Comparison of ENCODE assay signal across 11 cellular contexts in the genomic region with DNA sequence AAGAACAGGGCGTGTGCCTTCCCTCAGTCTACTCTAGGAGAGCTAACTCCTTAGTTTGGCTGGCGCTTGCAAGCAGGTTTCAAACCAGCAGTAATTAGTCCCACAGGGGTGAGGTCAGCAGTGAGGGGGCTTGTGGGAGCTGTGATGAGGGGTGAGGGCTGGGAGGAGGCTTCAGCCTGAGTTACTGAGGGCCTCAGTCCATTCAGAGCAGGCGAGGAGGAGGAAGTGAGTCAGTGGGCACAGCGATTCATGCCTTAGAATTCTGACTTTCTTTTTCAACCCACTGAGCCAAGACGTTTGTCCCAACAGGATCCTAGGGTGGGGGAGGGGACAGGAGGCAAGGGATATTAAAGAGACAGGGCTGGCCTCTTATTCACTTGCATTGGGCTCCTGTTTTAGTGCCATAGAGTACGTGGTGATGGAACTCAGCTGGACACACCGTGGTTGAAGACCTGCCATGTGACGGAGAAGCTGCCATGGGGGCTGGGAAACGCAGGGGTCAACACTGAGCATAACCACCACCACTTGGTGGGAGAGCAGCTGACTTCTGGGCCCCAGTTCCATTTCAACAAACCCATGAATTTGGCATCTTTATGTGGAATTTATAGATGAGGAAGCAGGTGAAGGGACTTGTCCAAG. TPM values are rescaled to one million over a fixed set of nuclear protein-coding genes. Genes with fewer than 3 reads are reported as not detected.
DNase-seq lines count a peak whose midpoint lies in the region; ATAC-seq and TF ChIP-seq lines count a peak whose summit lies in the region.
"Had no signal": no experiment of that assay in that cellular context is flagged by ENCODE, and none has a peak within 500 bp of the region (broad histone marks: within the 10 kb centered on the region; RNA-seq: fewer than 3 reads in every experiment).

No MANE protein-coding gene starts in this region.

- H3K27me3 Mint-ChIP-seq in brain = peaks cover 6% of the 10 kb centered on the region
- H3K27me3 Mint-ChIP-seq in naive thymus-derived CD4-positive, alpha-beta T cell = peaks cover 0 to 9% (median 6%) of the 10 kb centered on the region in 5 donors

- POLR2A ChIA-PET in naive thymus-derived CD4-positive, alpha-beta T cell (lab: Charles Lee) = no interaction called here

- TF ChIP-seq CTCF in brain (conservative IDR thresholded peaks at IDR 0.05) = no peak

- no peak for DNase-seq in naive thymus-derived CD4-positive, alpha-beta T cell
- no peak for DNase-seq in SKM-1 treated with dmso at 0.1 percent for 144 hours (lab: John Stamatoyannopoulos, UW; ENCODE audit: unreplicated experiment)
- DNase-seq in DMS53 treated with DMSO at 0.1 percent for 48 hours (lab: John Stamatoyannopoulos, UW; ENCODE audit: unreplicated experiment) = no peak
- DNase-seq: activated CD8-positive, alpha-beta memory T cell treated with anti-CD3 and anti-CD28 coated beads for 24 hours; stimulated activated CD4-positive, alpha-beta T cell treated with anti-CD3 and anti-CD28 coated beads, Interleukin-4, amount 100 ng/mL, for 24 hours had no signal

- intact Hi-C loops in naive thymus-derived CD4-positive, alpha-beta T cell (cut with micrococcal nuclease) = no loop called here

- WGBS in mesodermal cell (ENCODE audit: insufficient coverage in 2 of 2), 2 experiments = 49 to 56% methylated on average over 6 to 7 of the region's 9 CpGs

- ATAC-seq in naive thymus-derived CD4-positive, alpha-beta T cell = no peak
- no peak for ATAC-seq in GM21390 (IDR thresholded peaks at IDR 0.05; ENCODE audit: unreplicated experiment)
- ATAC-seq: mucosa of descending colon had no signal

- H3K9me3 ChIP-seq in BLaER1 treated with 17β-estradiol and CSF1 and Interleukin-3, amounts not matched to agents 10 nM and 100 nM (replicated peaks in 1 of 11) = no peaks in the 10 kb centered on the region
- H3K9me3 ChIP-seq in mesodermal cell (ENCODE audit: control insufficient read depth, low read length) = no peaks in the 10 kb centered on the region
- H3K9me3 ChIP-seq in naive thymus-derived CD4-positive, alpha-beta T cell (ENCODE audit: control insufficient read depth in 2 of 3, low read length in 3 of 3) = no peaks in the 10 kb centered on the region
- H3K9me3 ChIP-seq: mucosa of descending colon had no signal

- CTCF ChIA-PET in naive thymus-derived CD4-positive, alpha-beta T cell (lab: Charles Lee) = interaction anchor here (0.9 to 1.4 kb wide), 2 partner anchors 20 to 40 kb away, joined by 3 to 5 read pairs; no protein-coding TSS in a partner anchor

- H3K9ac ChIP-seq in BLaER1 treated with 17β-estradiol and CSF1 and Interleukin-3, amounts not matched to agents 10 nM and 100 nM = peak overlapping the region in 1 of 11 experiments; percentile 13; a peak in 1 of 22 replicates

- no peaks in the 10 kb centered on the region for H3K36me3 ChIP-seq in BLaER1 treated with 17β-estradiol and CSF1 and Interleukin-3, amounts not matched to agents 10 nM and 100 nM
- H3K36me3 ChIP-seq in mesodermal cell (ENCODE audit: control insufficient read depth, insufficient read depth, low read length) = no peaks in the 10 kb centered on the region
- no peaks in the 10 kb centered on the region for H3K36me3 ChIP-seq in naive thymus-derived CD4-positive, alpha-beta T cell (ENCODE audit: control insufficient read depth in 2 of 3, insufficient read depth in 3 of 3, low read length in 3 of 3)

- peaks cover 44% of the 10 kb centered on the region for H3K4me1 Mint-ChIP-seq in brain
- H3K4me1 Mint-ChIP-seq in naive thymus-derived CD4-positive, alpha-beta T cell = peaks cover 0 to 34% (median 0%) of the 10 kb centered on the region in 7 donors

- peaks cover 0 to 7% (median 0%) of the 10 kb centered on the region in 5 experiments for H3K9me3 Mint-ChIP-seq in brain
- H3K9me3 Mint-ChIP-seq in naive thymus-derived CD4-positive, alpha-beta T cell = no peaks in the 10 kb centered on the region

- no peak overlapping the region for H3K4me3 ChIP-seq in BLaER1 treated with 17β-estradiol and CSF1 and Interleukin-3, amounts not matched to agents 10 nM and 100 nM
- H3K4me3 ChIP-seq in mesodermal cell (ENCODE audit: extremely low read depth, insufficient read depth, low read length, poor library complexity, severe bottlenecking) = no peak overlapping the region
- no peak overlapping the region for H3K4me3 ChIP-seq in naive thymus-derived CD4-positive, alpha-beta T cell (ENCODE audit: low read length)
- H3K4me3 ChIP-seq: mucosa of descending colon had no signal

- peak overlapping the region in 4 of 5 experiments; percentile 32 to 90 (median 53) for H3K27ac Mint-ChIP-seq in brain
- no peak overlapping the region for H3K27ac Mint-ChIP-seq in naive thymus-derived CD4-positive, alpha-beta T cell

- no peak for TF ChIP-seq RAD21 in Ishikawa (IDR thresholded peaks at IDR 0.05; ENCODE audit: low read depth)

- H3K4me1 ChIP-seq in BLaER1 treated with 17β-estradiol and CSF1 and Interleukin-3, amounts not matched to agents 10 nM and 100 nM = peaks cover 26 to 46% (median 32%) of the 10 kb centered on the region in 10 experiments
- peaks cover 53% of the 10 kb centered on the region for H3K4me1 ChIP-seq in mesodermal cell (ENCODE audit: control insufficient read depth, insufficient read depth, low read length, poor library complexity, severe bottlenecking)
- H3K4me1 ChIP-seq in naive thymus-derived CD4-positive, alpha-beta T cell (ENCODE audit: control insufficient read depth in 2 of 2, insufficient read depth in 2 of 2, low read length in 2 of 2) = no peaks in the 10 kb centered on the region

- peaks cover 0 to 6% (median 0%) of the 10 kb centered on the region in 11 experiments; a peak in 4 of 22 replicates for H3K27me3 ChIP-seq in BLaER1 treated with 17β-estradiol and CSF1 and Interleukin-3, amounts not matched to agents 10 nM and 100 nM
- H3K27me3 ChIP-seq in naive thymus-derived CD4-positive, alpha-beta T cell (ENCODE audit: control insufficient read depth in 2 of 2, insufficient read depth in 2 of 2, low read length in 2 of 2) = no peaks in the 10 kb centered on the region

- peak overlapping the region in 3 of 11 experiments; percentile 34 to 44 (median 39); a peak in 4 of 22 replicates for H3K27ac ChIP-seq in BLaER1 treated with 17β-estradiol and CSF1 and Interleukin-3, amounts not matched to agents 10 nM and 100 nM
- peak overlapping the region; percentile 78 for H3K27ac ChIP-seq in mesodermal cell (ENCODE audit: low read depth, low read length, severe bottlenecking)
- H3K27ac ChIP-seq in naive thymus-derived CD4-positive, alpha-beta T cell (ENCODE audit: low read depth, low read length) = no peak overlapping the region

- H4K20me1 ChIP-seq in BLaER1 treated with 17β-estradiol and CSF1 and Interleukin-3, amounts not matched to agents 10 nM and 100 nM = no peaks in the 10 kb centered on the region; a peak in 1 of 22 replicates

- H3K36me3 Mint-ChIP-seq in brain = no peaks in the 10 kb centered on the region
- no peaks in the 10 kb centered on the region for H3K36me3 Mint-ChIP-seq in naive thymus-derived CD4-positive, alpha-beta T cell

- H3K4me3 Mint-ChIP-seq in brain = peak overlapping the region in 1 of 5 experiments; percentile 11
- no peak overlapping the region for H3K4me3 Mint-ChIP-seq in naive thymus-derived CD4-positive, alpha-beta T cell

- peak; percentile 87 for TF ChIP-seq EP300 in Ishikawa (IDR thresholded peaks at IDR 0.05; ENCODE audit: borderline replicate concordance)

- H3K4me2 ChIP-seq in BLaER1 treated with 17β-estradiol and CSF1 and Interleukin-3, amounts not matched to agents 10 nM and 100 nM = peak overlapping the region in 10 of 11 experiments; percentile 14 to 83 (median 56); a peak in 19 of 22 replicates

TF ChIP-seq in Ishikawa, 13 proteins besides CTCF, POLR2A, EP300 and RAD21 (continues in another document):
- TF ChIP-seq, protein P1, sequence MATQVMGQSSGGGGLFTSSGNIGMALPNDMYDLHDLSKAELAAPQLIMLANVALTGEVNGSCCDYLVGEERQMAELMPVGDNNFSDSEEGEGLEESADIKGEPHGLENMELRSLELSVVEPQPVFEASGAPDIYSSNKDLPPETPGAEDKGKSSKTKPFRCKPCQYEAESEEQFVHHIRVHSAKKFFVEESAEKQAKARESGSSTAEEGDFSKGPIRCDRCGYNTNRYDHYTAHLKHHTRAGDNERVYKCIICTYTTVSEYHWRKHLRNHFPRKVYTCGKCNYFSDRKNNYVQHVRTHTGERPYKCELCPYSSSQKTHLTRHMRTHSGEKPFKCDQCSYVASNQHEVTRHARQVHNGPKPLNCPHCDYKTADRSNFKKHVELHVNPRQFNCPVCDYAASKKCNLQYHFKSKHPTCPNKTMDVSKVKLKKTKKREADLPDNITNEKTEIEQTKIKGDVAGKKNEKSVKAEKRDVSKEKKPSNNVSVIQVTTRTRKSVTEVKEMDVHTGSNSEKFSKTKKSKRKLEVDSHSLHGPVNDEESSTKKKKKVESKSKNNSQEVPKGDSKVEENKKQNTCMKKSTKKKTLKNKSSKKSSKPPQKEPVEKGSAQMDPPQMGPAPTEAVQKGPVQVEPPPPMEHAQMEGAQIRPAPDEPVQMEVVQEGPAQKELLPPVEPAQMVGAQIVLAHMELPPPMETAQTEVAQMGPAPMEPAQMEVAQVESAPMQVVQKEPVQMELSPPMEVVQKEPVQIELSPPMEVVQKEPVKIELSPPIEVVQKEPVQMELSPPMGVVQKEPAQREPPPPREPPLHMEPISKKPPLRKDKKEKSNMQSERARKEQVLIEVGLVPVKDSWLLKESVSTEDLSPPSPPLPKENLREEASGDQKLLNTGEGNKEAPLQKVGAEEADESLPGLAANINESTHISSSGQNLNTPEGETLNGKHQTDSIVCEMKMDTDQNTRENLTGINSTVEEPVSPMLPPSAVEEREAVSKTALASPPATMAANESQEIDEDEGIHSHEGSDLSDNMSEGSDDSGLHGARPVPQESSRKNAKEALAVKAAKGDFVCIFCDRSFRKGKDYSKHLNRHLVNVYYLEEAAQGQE (IDR thresholded peaks at IDR 0.05; ENCODE audit: low read depth) = no peak
- TF ChIP-seq ZBTB7A (IDR thresholded peaks at IDR 0.05; ENCODE audit: low read depth) (0 out of 2 replicates have a peak, but pooled peaks have one; percentile 52), FOXM1 (IDR thresholded peaks at IDR 0.05; ENCODE audit: borderline replicate concordance, low read depth) (peak; percentile 53; the same call in 1 of the 2 replicates)

RNA-seq across cellular contexts. Expression of a gene that starts 8.3 kb away (rescaled TPM):
- 41.3 TPM for polyA plus RNA-seq in brain (ENCODE audit: insufficient read depth, low read depth, low replicate concordance)
- polyA plus RNA-seq in mesodermal cell (2013, experiment 1 of 2) = 108 TPM
- polyA plus RNA-seq in mesodermal cell (2013, experiment 2 of 2) = 102 TPM
- 10 to 100 TPM in 2 of 5 experiments, 1 to 10 TPM in 3; 4.0 to 14.6 (median 8.6) TPM for total RNA-seq in naive thymus-derived CD4-positive, alpha-beta T cell
- 1 to 10 TPM; 1.4 to 2.4 TPM for polyA plus RNA-seq in naive thymus-derived CD4-positive, alpha-beta T cell

RNA-seq across cellular contexts. Expression of a gene that starts 47.5 kb away (rescaled TPM):
- 80.8 TPM for polyA plus RNA-seq in brain (ENCODE audit: insufficient read depth, low read depth, low replicate concordance)
- 34.0 TPM for polyA plus RNA-seq in mesodermal cell (2013, experiment 1 of 2)
- polyA plus RNA-seq in mesodermal cell (2013, experiment 2 of 2) = 27.2 TPM
- total RNA-seq in naive thymus-derived CD4-positive, alpha-beta T cell = 10 to 100 TPM; 16.7 to 48.3 (median 22.5) TPM
- polyA plus RNA-seq in naive thymus-derived CD4-positive, alpha-beta T cell = 10 to 100 TPM; 37.2 to 50.4 TPM

RNA-seq across cellular contexts. Expression of a gene that starts 52.6 kb away (rescaled TPM):
- polyA plus RNA-seq in brain (ENCODE audit: insufficient read depth, low read depth, low replicate concordance) = not detected
- polyA plus RNA-seq in mesodermal cell (2013, experiment 1 of 2) = 1.9 TPM
- polyA plus RNA-seq in mesodermal cell (2013, experiment 2 of 2) = 1.2 TPM
- not detected for total RNA-seq in naive thymus-derived CD4-positive, alpha-beta T cell
- not detected for polyA plus RNA-seq in naive thymus-derived CD4-positive, alpha-beta T cell

Comparison
In these comparisons a context has a peak if more than half of its experiments do, and no peak if none do; other contexts are left out.
1. H3K27ac Mint-ChIP-seq: peak in brain (4 of 5); none in naive thymus-derived CD4-positive, alpha-beta T cell (0 of 9).
2. RNA of a gene that starts 8.3 kb away (polyA plus RNA-seq): 41.3 TPM in brain (single experiment); 1.4 to 2.4 TPM in naive thymus-derived CD4-positive, alpha-beta T cell; every median in the first group is over 10 times any median in the second.